7 cellular contexts compared by ENCODE assay signal in the genomic region with DNA sequence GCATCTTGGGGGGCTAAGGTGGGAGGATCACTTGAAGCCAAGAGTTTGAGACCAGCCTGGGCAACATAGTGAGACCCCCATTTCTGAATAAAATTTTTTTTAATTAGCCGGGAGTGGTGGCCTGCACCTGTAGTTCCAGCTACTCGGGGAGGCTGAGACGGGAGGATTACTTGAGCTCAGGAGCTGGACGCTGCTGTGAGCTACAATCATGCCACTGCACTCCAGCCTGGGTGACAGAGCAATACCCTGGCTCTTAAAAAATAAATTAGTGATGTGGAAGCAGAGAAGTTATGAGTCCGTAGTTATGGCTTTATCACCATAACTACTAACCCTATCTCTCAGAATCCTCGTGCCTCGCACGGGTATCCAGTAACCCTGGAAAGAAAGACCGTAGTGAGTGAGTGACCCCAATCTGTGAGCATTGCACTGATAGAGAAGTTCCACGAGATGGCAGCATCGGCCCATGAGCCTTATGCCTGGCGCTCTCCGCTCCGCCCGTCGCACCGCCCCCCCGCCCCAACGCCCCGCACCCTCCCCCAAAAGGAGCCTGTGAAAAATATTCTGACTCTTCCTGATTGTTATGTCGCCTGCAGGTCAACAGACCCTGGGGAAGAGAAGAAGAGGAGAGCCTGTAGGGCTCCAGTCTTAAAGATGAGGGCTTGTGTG. TPM values are rescaled to one million over a fixed set of nuclear protein-coding genes. Genes with fewer than 3 reads are reported as not detected.
A peak's percentile ranks its signal among the peaks of the same experiment; 100 is the strongest.
DNase-seq lines count a peak whose midpoint lies in the region; TF ChIP-seq lines count a peak whose summit lies in the region.

No MANE protein-coding gene starts in this region.

- peak overlapping the region; percentile 28 for H3K4me3 Mint-ChIP-seq in activated CD4-positive, alpha-beta T cell treated with anti-CD3 and anti-CD28 coated beads, Interleukin-2, amount 10 ng/mL, durations not matched to agents 24 days and 14 days

- H3K27me3 Mint-ChIP-seq in activated CD4-positive, alpha-beta T cell treated with anti-CD3 and anti-CD28 coated beads, Interleukin-2, amount 10 ng/mL, durations not matched to agents 24 days and 14 days: peaks cover 11% of the 10 kb centered on the region

- no peaks in the 10 kb centered on the region for H3K9me3 Mint-ChIP-seq in activated CD4-positive, alpha-beta T cell treated with anti-CD3 and anti-CD28 coated beads, Interleukin-2, amount 10 ng/mL, durations not matched to agents 24 days and 14 days

- peak; percentile 77 for DNase-seq in GM10266 (ENCODE audit: extremely low spot score)
- peak; percentile 31 for DNase-seq in MV-4-11 (lab: John Stamatoyannopoulos, UW)
- DNase-seq in activated CD4-positive, alpha-beta T cell treated with anti-CD3 and anti-CD28 coated beads, Interleukin-2, amount 10 ng/mL, durations not matched to agents 24 days and 14 days: peak; percentile 86
- peak; percentile 53 for DNase-seq in effector CD4-positive, alpha-beta T cell
- DNase-seq in medulla oblongata (ENCODE audit: extremely low spot score): peak; percentile 68
- DNase-seq in stimulated activated CD8-positive, alpha-beta memory T cell treated with anti-CD3 and anti-CD28 coated beads, Interleukin-4, amount 100 ng/mL, for 48 hours: peak; percentile 66
- no peak for DNase-seq in COR-L47 (lab: John Stamatoyannopoulos, UW)

- H3K4me1 Mint-ChIP-seq in activated CD4-positive, alpha-beta T cell treated with anti-CD3 and anti-CD28 coated beads, Interleukin-2, amount 10 ng/mL, durations not matched to agents 24 days and 14 days: peaks cover 27% of the 10 kb centered on the region

- no peak overlapping the region for H3K27ac Mint-ChIP-seq in activated CD4-positive, alpha-beta T cell treated with anti-CD3 and anti-CD28 coated beads, Interleukin-2, amount 10 ng/mL, durations not matched to agents 24 days and 14 days

- TF ChIP-seq CTCF in GM10266 (IDR thresholded peaks at IDR 0.05; ENCODE audit: control insufficient read depth, insufficient read depth, low read depth, missing control alignments): peak; percentile 82

- intact Hi-C loops in activated CD4-positive, alpha-beta T cell treated with anti-CD3 and anti-CD28 coated beads, Interleukin-2, amount 10 ng/mL, durations not matched to agents 24 days and 14 days (cut with micrococcal nuclease): loop anchor here (1.0 to 5.0 kb wide), 6 partner anchors 63 to 498 kb away; no protein-coding TSS in a partner anchor

- H3K36me3 Mint-ChIP-seq in activated CD4-positive, alpha-beta T cell treated with anti-CD3 and anti-CD28 coated beads, Interleukin-2, amount 10 ng/mL, durations not matched to agents 24 days and 14 days (ENCODE audit: low read depth): no peaks in the 10 kb centered on the region

RNA-seq across cellular contexts. Expression of a gene that starts 4.9 kb away (rescaled TPM):
- total RNA-seq in activated CD4-positive, alpha-beta T cell treated with anti-CD3 and anti-CD28 coated beads, Interleukin-2, amount 10 ng/mL, durations not matched to agents 24 days and 14 days: 5.6 and 6.0 TPM in 2 replicates
